Comparison of ENCODE assay signal across 16 cellular contexts in genomic region chr22:37503850-37504249, GRCh38. TPM values are rescaled to one million over a fixed set of nuclear protein-coding genes. Genes with fewer than 3 reads are reported as not detected.
A peak's percentile ranks its signal among the peaks of the same experiment; 100 is the strongest.
DNase-seq lines count a peak whose midpoint lies in the region; ATAC-seq and TF ChIP-seq lines count a peak whose summit lies in the region.
"Had no signal": no experiment of that assay in that cellular context is flagged by ENCODE, and none has a peak within 500 bp of the region (broad histone marks: within the 10 kb centered on the region; RNA-seq: fewer than 3 reads in every experiment).

No MANE protein-coding gene starts in this region.

- H3K79me2 ChIP-seq in osteoblast (ENCODE audit: insufficient read depth, low read length) = no peaks in the 10 kb centered on the region

- no peak overlapping the region for H2AFZ ChIP-seq in osteoblast (ENCODE audit: low read length)

- H3K27me3 ChIP-seq in endocrine pancreas (ENCODE audit: control insufficient read depth, insufficient read depth, low read length) (no peaks in the 10 kb centered on the region), osteoblast (ENCODE audit: insufficient read depth, low read length) (no peaks in the 10 kb centered on the region)

- ATAC-seq in GM18867 (IDR thresholded peaks at IDR 0.05; ENCODE audit: unreplicated experiment) (no peak), GM19023 (IDR thresholded peaks at IDR 0.05; ENCODE audit: unreplicated experiment) (no peak)

- H3K36me3 Mint-ChIP-seq in nephron progenitor cell (ENCODE audit: low read depth) = peaks cover 5% of the 10 kb centered on the region
- H3K36me3 Mint-ChIP-seq: activated naive CD8-positive, alpha-beta T cell had no signal

- H3K36me3 ChIP-seq in endocrine pancreas (ENCODE audit: control insufficient read depth, insufficient read depth, low read length) = no peaks in the 10 kb centered on the region
- H3K36me3 ChIP-seq in osteoblast (ENCODE audit: insufficient read depth, low read length) = peaks cover 59% of the 10 kb centered on the region
- H3K36me3 ChIP-seq: HAP-1, suprapubic skin had no signal

- no peaks in the 10 kb centered on the region for H3K9me3 Mint-ChIP-seq in nephron progenitor cell
- H3K9me3 Mint-ChIP-seq: central memory CD8-positive, alpha-beta T cell had no signal

- peaks cover 4% of the 10 kb centered on the region for H3K27me3 Mint-ChIP-seq in nephron progenitor cell (ENCODE audit: low read depth, poor library complexity)
- H3K27me3 Mint-ChIP-seq: activated naive CD8-positive, alpha-beta T cell had no signal

- H3K27ac Mint-ChIP-seq in nephron progenitor cell = peak overlapping the region; percentile 69
- H3K27ac Mint-ChIP-seq: activated naive CD8-positive, alpha-beta T cell had no signal

- no peak overlapping the region for H3K4me2 ChIP-seq in osteoblast (ENCODE audit: insufficient read depth, low read length)
- H3K4me2 ChIP-seq: SK-N-SH had no signal

- H3K27ac ChIP-seq in osteoblast (ENCODE audit: low read depth, low read length) = no peak overlapping the region

- no peak for TF ChIP-seq CTCF in nephron progenitor cell (IDR thresholded peaks at IDR 0.05)
- no peak for TF ChIP-seq CTCF in osteoblast (IDR thresholded peaks at IDR 0.05; ENCODE audit: extremely low read depth, low read depth, low read length)

- peaks cover 65% of the 10 kb centered on the region for H3K4me1 Mint-ChIP-seq in nephron progenitor cell
- H3K4me1 Mint-ChIP-seq: B cell had no signal

- peak overlapping the region; percentile 25 for H3K9ac ChIP-seq in endocrine pancreas (ENCODE audit: control insufficient read depth, insufficient read depth, low read length)
- H3K9ac ChIP-seq: SK-N-SH had no signal

- peaks cover 10% of the 10 kb centered on the region for H4K20me1 ChIP-seq in osteoblast (ENCODE audit: insufficient read depth, low read length)

- H3K9me3 ChIP-seq in endocrine pancreas (ENCODE audit: control insufficient read depth, low read length) (no peaks in the 10 kb centered on the region), osteoblast (ENCODE audit: low read depth, low read length) (no peaks in the 10 kb centered on the region)
- H3K9me3 ChIP-seq: HAP-1, SK-N-SH, suprapubic skin had no signal

- DNase-seq in A172 (ENCODE audit: low spot score) = peak; percentile 77
- DNase-seq in MV-4-11 (lab: John Stamatoyannopoulos, UW) = peak; percentile 68
- no peak for DNase-seq in nephron progenitor cell
- DNase-seq in KG1 (lab: John Stamatoyannopoulos, UW) = no peak
- DNase-seq in osteoblast (ENCODE audit: insufficient read length, low spot score, missing footprints) = no peak
- DNase-seq: activated CD8-positive, alpha-beta memory T cell treated with anti-CD3 and anti-CD28 coated beads, Interleukin-2, amount 50 U/mL, for 4 hours; mammary epithelial cell; SK-N-SH had no signal

- H3K4me3 Mint-ChIP-seq in nephron progenitor cell = peak overlapping the region; percentile 23
- H3K4me3 Mint-ChIP-seq: activated naive CD8-positive, alpha-beta T cell; B cell; central memory CD8-positive, alpha-beta T cell had no signal

- H3K4me3 ChIP-seq in endocrine pancreas (ENCODE audit: control insufficient read depth, insufficient read depth, low read length) = no peak overlapping the region
- H3K4me3 ChIP-seq in osteoblast (ENCODE audit: insufficient read depth, low read length) = no peak overlapping the region
- H3K4me3 ChIP-seq: HAP-1, suprapubic skin had no signal

- H3K4me1 ChIP-seq in endocrine pancreas (ENCODE audit: control insufficient read depth, insufficient read depth, low read length) = no peaks in the 10 kb centered on the region
- H3K4me1 ChIP-seq in osteoblast (ENCODE audit: insufficient read depth, low read length) = peaks cover 13% of the 10 kb centered on the region
- H3K4me1 ChIP-seq: HAP-1 had no signal

RNA-seq across cellular contexts. Expression of gene CARD10, which starts 15.4 kb away (rescaled TPM):
- total RNA-seq in A172 (2014; rRNA removed; shearing (Covaris generic)) = 20.4 and 41.0 TPM in 2 replicates
- 11.9 and 12.7 TPM in 2 replicates for total RNA-seq in osteoblast
- total RNA-seq: B cell had no signal

RNA-seq across cellular contexts. Expression of gene MFNG, which starts 17.7 kb away (rescaled TPM):
- total RNA-seq in A172 (2014; rRNA removed; shearing (Covaris generic)) = 0.86 and 0.95 TPM in 2 replicates
- 0.29 and 0.72 TPM in 2 replicates for total RNA-seq in osteoblast

RNA-seq across cellular contexts. Expression of gene CDC42EP1, which starts 56.4 kb away (rescaled TPM):
- total RNA-seq in A172 (2014; rRNA removed; shearing (Covaris generic)) = 18.2 and 23.0 TPM in 2 replicates
- 28.6 and 35.5 TPM in 2 replicates for total RNA-seq in osteoblast
- total RNA-seq: B cell had no signal

Comparison
In these comparisons a context has a peak if more than half of its experiments do, and no peak if none do; other contexts are left out.
1. DNase-seq: peak in A172 (single experiment) and MV-4-11 (single experiment); none in nephron progenitor cell (single experiment), KG1 (single experiment) and osteoblast (single experiment).